Comparison of ENCODE assay signal across 18 cellular contexts in the genomic region with DNA sequence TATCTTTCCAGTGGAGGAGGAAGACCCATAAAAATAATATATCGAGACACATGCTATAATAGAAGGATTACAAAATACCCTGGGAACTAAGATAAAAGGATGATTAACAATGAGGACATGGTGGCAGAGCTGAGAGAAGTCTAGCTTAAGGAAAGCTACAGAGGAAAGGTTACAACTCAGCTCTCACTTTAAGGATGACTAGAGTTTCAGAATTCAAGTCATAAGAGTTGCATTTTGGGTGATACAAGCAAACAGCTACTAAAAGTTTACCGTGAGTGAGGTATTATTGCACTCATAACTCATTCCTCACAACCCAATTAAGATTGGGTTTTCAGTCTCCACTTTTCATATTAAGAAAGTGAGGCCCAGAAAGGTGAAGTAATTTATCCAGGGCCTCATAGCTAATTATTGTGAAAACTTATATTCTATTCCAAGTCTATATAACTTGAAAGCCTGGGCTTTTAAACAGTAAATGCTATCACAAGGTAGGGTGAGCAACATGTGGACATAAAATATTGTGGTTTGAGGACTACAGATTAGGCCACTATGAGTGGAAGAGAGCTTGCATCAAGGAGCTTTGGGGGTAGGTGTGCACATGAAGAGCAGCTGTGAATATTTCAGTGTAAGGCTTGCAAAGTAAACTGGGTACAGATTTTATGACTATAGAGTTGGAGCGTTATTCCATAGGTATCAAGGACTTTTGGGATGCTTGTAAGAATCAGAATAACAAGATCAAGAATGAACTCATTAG. TPM values are rescaled to one million over a fixed set of nuclear protein-coding genes. Genes with fewer than 3 reads are reported as not detected.
DNase-seq lines count a peak whose midpoint lies in the region; ATAC-seq lines count a peak whose summit lies in the region.
"Had no signal": no experiment of that assay in that cellular context is flagged by ENCODE, and none has a peak within 500 bp of the region (broad histone marks: within the 10 kb centered on the region; RNA-seq: fewer than 3 reads in every experiment).

No MANE protein-coding gene starts in this region.

- ATAC-seq in activated CD4-positive, alpha-beta T cell treated with anti-CD3 and anti-CD28 coated beads for 36 hours, result peak; percentile 78
- no peak for ATAC-seq in GM21367 (IDR thresholded peaks at IDR 0.05; ENCODE audit: unreplicated experiment)
- ATAC-seq: A549, GM23338 had no signal

- H3K18ac ChIP-seq in trophoblast cell (ENCODE audit: low read length), result no peak overlapping the region

- no peak overlapping the region for H2BK120ac ChIP-seq in trophoblast cell (ENCODE audit: insufficient read depth, low read length, poor library complexity)

- no peak overlapping the region for H3K4me3 Mint-ChIP-seq in activated CD4-positive, alpha-beta T cell treated with anti-CD3 and anti-CD28 coated beads for 36 hours
- H3K4me3 Mint-ChIP-seq: CD14-positive monocyte; CD4-positive, alpha-beta memory T cell; GM23338; HFFc6 had no signal

- no peaks in the 10 kb centered on the region for H3K36me3 ChIP-seq in trophoblast cell (ENCODE audit: control insufficient read depth in 1 of 2, insufficient read depth in 2 of 2, low read length in 2 of 2)

- H3K79me2 ChIP-seq in trophoblast cell (ENCODE audit: control insufficient read depth, insufficient read depth, low read length, poor library complexity), result no peaks in the 10 kb centered on the region

- no peak overlapping the region for H3K4me3 ChIP-seq in trophoblast cell (ENCODE audit: low read depth, low read length)
- H3K4me3 ChIP-seq: A549, BLaER1, GM23338 had no signal

- H3K4me2 ChIP-seq in trophoblast cell (ENCODE audit: low read length), result no peak overlapping the region
- H3K4me2 ChIP-seq: A549, BLaER1, GM23338 had no signal

- H3K36me3 Mint-ChIP-seq in activated CD4-positive, alpha-beta T cell treated with anti-CD3 and anti-CD28 coated beads for 36 hours (ENCODE audit: low read depth), result no peaks in the 10 kb centered on the region
- H3K36me3 Mint-ChIP-seq: CD14-positive monocyte; CD4-positive, alpha-beta memory T cell had no signal

- peaks cover 3 to 9% of the 10 kb centered on the region in 2 experiments for H3K4me1 ChIP-seq in trophoblast cell (ENCODE audit: control insufficient read depth in 1 of 2, insufficient read depth in 2 of 2, low read length in 2 of 2)
- H3K4me1 ChIP-seq: A549 had no signal

- no CpG with 5 or more reads among the region's 3 CpGs for WGBS in trophoblast cell (ENCODE audit: extremely low coverage, insufficient coverage, insufficient read length)

- DNase-seq in activated CD4-positive, alpha-beta T cell treated with anti-CD3 and anti-CD28 coated beads for 36 hours, result no peak
- DNase-seq in activated CD4-positive, alpha-beta T cell treated with anti-CD3 and anti-CD28 coated beads for 1 hour, result no peak
- peak; percentile 53 for DNase-seq in NCI-H69 (lab: John Stamatoyannopoulos, UW)
- DNase-seq in amniotic epithelial cell (ENCODE audit: low read depth), result peak; percentile 2
- DNase-seq in putamen (ENCODE audit: low spot score), result no peak
- no peak for DNase-seq in trophoblast cell
- DNase-seq: CD4-positive, alpha-beta memory T cell; DMS153; DMS79; GDM1; HCEC 1CT; HFFc6 had no signal

- no peak overlapping the region for H4K91ac ChIP-seq in trophoblast cell (ENCODE audit: low read depth, low read length)

- no peaks in the 10 kb centered on the region for H3K79me1 ChIP-seq in trophoblast cell (ENCODE audit: low read length)

- H4K8ac ChIP-seq in trophoblast cell (ENCODE audit: low read depth, low read length), result no peak overlapping the region

- no peak overlapping the region for H2AFZ ChIP-seq in trophoblast cell (ENCODE audit: insufficient read depth, low read length, poor library complexity)
- H2AFZ ChIP-seq: GM23338 had no signal

- intact Hi-C loops in activated CD4-positive, alpha-beta T cell treated with anti-CD3 and anti-CD28 coated beads for 36 hours (cut with DNase I, micrococcal nuclease), result no loop called here

- H2BK5ac ChIP-seq in trophoblast cell (ENCODE audit: low read depth, low read length, poor library complexity), result no peak overlapping the region

- no peaks in the 10 kb centered on the region for H3K27me3 ChIP-seq in trophoblast cell (ENCODE audit: insufficient read depth, low read length)
- H3K27me3 ChIP-seq: BLaER1 had no signal

- H3K27ac Mint-ChIP-seq in activated CD4-positive, alpha-beta T cell treated with anti-CD3 and anti-CD28 coated beads for 36 hours, result no peak overlapping the region
- H3K27ac Mint-ChIP-seq: CD14-positive monocyte; CD4-positive, alpha-beta memory T cell; GM23338; HFFc6 had no signal

- no peak overlapping the region for H3K9ac ChIP-seq in trophoblast cell (ENCODE audit: low read length)
- H3K9ac ChIP-seq: BLaER1 had no signal

- H3K4ac ChIP-seq in trophoblast cell (ENCODE audit: low read depth, low read length), result no peak overlapping the region

- no peaks in the 10 kb centered on the region for H3K27me3 Mint-ChIP-seq in activated CD4-positive, alpha-beta T cell treated with anti-CD3 and anti-CD28 coated beads for 36 hours
- H3K27me3 Mint-ChIP-seq: CD4-positive, alpha-beta memory T cell had no signal

- H3K23ac ChIP-seq in trophoblast cell (ENCODE audit: low read length), result no peak overlapping the region

- H3K9me3 ChIP-seq in trophoblast cell (ENCODE audit: insufficient read depth, low read depth, low read length), result no peaks in the 10 kb centered on the region
- H3K9me3 ChIP-seq: A549 had no signal

- peaks cover 3% of the 10 kb centered on the region for H3K4me1 Mint-ChIP-seq in activated CD4-positive, alpha-beta T cell treated with anti-CD3 and anti-CD28 coated beads for 36 hours
- H3K4me1 Mint-ChIP-seq: CD14-positive monocyte had no signal

- no peaks in the 10 kb centered on the region for H3K9me3 Mint-ChIP-seq in activated CD4-positive, alpha-beta T cell treated with anti-CD3 and anti-CD28 coated beads for 36 hours (ENCODE audit: low read depth)
- H3K9me3 Mint-ChIP-seq: GM23338 had no signal

- H3K14ac ChIP-seq in trophoblast cell (ENCODE audit: low read length), result no peak overlapping the region

- POLR2A ChIA-PET in activated CD4-positive, alpha-beta T cell treated with anti-CD3 and anti-CD28 coated beads for 36 hours (lab: Charles Lee), result interaction anchor here (0.7 kb wide), 1 partner anchor 17 kb away, joined by 3 read pairs; no protein-coding TSS in a partner anchor

- CTCF ChIA-PET in activated CD4-positive, alpha-beta T cell treated with anti-CD3 and anti-CD28 coated beads for 36 hours (lab: Charles Lee), result interaction anchor here (1.1 to 1.7 kb wide), 2 partner anchors 20 to 27 kb away, joined by 3 read pairs; no protein-coding TSS in a partner anchor

- H2AK5ac ChIP-seq in trophoblast cell (ENCODE audit: low read length), result no peak overlapping the region

- H2BK12ac ChIP-seq in trophoblast cell (ENCODE audit: low read length), result no peak overlapping the region

- no peak overlapping the region for H3K27ac ChIP-seq in trophoblast cell (ENCODE audit: low read depth, low read length)
- H3K27ac ChIP-seq: 22Rv1, A549, BLaER1 had no signal

- no peak overlapping the region for H4K12ac ChIP-seq in trophoblast cell (ENCODE audit: low read depth, low read length)

RNA-seq across cellular contexts. Expression of a gene that starts 28.0 kb away (rescaled TPM):
- total RNA-seq in activated CD4-positive, alpha-beta T cell treated with anti-CD3 and anti-CD28 coated beads for 36 hours, result 1 to 10 TPM; 3.4 to 3.9 TPM
- polyA plus RNA-seq in trophoblast cell (2013), result 0.26 TPM in 2 replicates
- total RNA-seq: HFFc6 had no signal

Comparison
In these comparisons a context has a peak if more than half of its experiments do, and no peak if none do; other contexts are left out.
1. DNase-seq: peak in NCI-H69 (single experiment) and amniotic epithelial cell (single experiment); none in activated CD4-positive, alpha-beta T cell treated with anti-CD3 and anti-CD28 coated beads for 36 hours (single experiment), activated CD4-positive, alpha-beta T cell treated with anti-CD3 and anti-CD28 coated beads for 1 hour (single experiment), putamen (single experiment) and trophoblast cell (0 of 2).